In the genomic region with DNA sequence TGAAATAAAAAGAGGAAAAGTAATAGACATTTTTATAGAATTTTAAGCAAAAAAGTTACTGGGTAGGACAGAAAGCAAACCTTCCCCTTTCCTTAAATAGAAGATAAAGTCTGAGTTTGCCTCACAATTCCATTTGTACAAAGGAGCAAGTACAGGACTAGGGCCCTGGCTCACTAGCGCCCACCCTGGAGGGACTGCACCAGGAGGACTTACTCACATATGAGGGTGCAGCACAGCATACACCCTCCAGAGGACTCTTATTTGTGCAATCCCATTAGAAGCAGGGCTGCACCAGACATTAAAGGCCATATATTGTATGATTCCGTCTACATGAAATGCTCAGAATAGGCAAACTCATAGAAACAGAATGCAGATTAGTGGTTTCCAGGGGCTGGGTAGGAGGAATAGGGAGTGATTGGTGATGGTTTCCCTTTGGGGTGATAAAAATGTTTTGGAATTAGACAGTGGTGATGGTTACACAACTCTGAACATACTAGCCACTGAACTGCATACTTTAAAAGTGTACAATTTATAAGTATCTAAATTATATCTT, we compare ENCODE assay signal across 14 cellular contexts. TPM values are rescaled to one million over a fixed set of nuclear protein-coding genes. Genes with fewer than 3 reads are reported as not detected.
A peak's percentile ranks its signal among the peaks of the same experiment; 100 is the strongest.
DNase-seq lines count a peak whose midpoint lies in the region; ATAC-seq, FAIRE-seq and TF ChIP-seq lines count a peak whose summit lies in the region.
"Had no signal": no experiment of that assay in that cellular context is flagged by ENCODE, and none has a peak within 500 bp of the region (broad histone marks: within the 10 kb centered on the region; RNA-seq: fewer than 3 reads in every experiment).

No MANE protein-coding gene starts in this region.

- WGBS in GM12878 (ENCODE audit: insufficient coverage, insufficient replicate concordance, low lambda C conversion rate, missing lambda C conversion rate) = 96% methylated on average over 2 of the region's 2 CpGs
- WGBS in spleen, 5 donors = 93 to 98% (median 96%) methylated on average over 2 of the region's 2 CpGs

- peak; percentile 13 to 23 for DNase-seq in cardiac muscle cell (ENCODE audit: low read depth in 1 of 2, low spot score in 1 of 2)
- DNase-seq in Right ventricle myocardium superior = no peak
- peak; percentile 14 for DNase-seq in MG63
- no peak for DNase-seq in GM12878 (ENCODE audit: low read depth, low spot score)
- no peak for DNase-seq in retinal pigment epithelial cell (ENCODE audit: low read depth)
- DNase-seq in ureter (ENCODE audit: low spot score) = no peak
- no peak for DNase-seq in NCI-H748 treated with DMSO at 0.1 percent for 48 hours (lab: John Stamatoyannopoulos, UW)
- DNase-seq in spleen = no peak
- DNase-seq: anterior cingulate cortex; DMS153; stimulated activated CD4-positive, alpha-beta T cell treated with anti-CD3 and anti-CD28 coated beads, Interleukin-12 subunit alpha, Interleukin-12 subunit beta, amount 100 ng/mL, for 4 hours had no signal

- no peaks in the 10 kb centered on the region for H3K27me3 ChIP-seq in cardiac muscle cell
- no peaks in the 10 kb centered on the region for H3K27me3 ChIP-seq in MG63
- no peaks in the 10 kb centered on the region for H3K27me3 ChIP-seq in GM12878 (replicated peaks in 1 of 2; ENCODE audit: control insufficient read depth in 2 of 2, insufficient read depth in 2 of 2, low read length in 1 of 2)
- H3K27me3 ChIP-seq in spleen (replicated peaks in 1 of 7) = no peaks in the 10 kb centered on the region

- no peak overlapping the region for H2AFZ ChIP-seq in GM12878 (ENCODE audit: control insufficient read depth, low read depth, low read length)

- H3K9me3 ChIP-seq in cardiac muscle cell (ENCODE audit: low read depth) (no peaks in the 10 kb centered on the region), MG63 (no peaks in the 10 kb centered on the region), GM12878 (replicated peaks; ENCODE audit: control insufficient read depth, insufficient read depth, low read length) (no peaks in the 10 kb centered on the region), spleen (no peaks in the 10 kb centered on the region)

- no peak for TF ChIP-seq RAD21 in GM12878 (IDR thresholded peaks at IDR 0.05; ENCODE audit: insufficient read depth, low read depth, low read length)

- no peak overlapping the region for H3K9ac ChIP-seq in GM12878 (ENCODE audit: control insufficient read depth, insufficient read depth, low read length)

- no peak overlapping the region for H3K4me3 ChIP-seq in cardiac muscle cell
- no peak overlapping the region for H3K4me3 ChIP-seq in MG63
- no peak overlapping the region for H3K4me3 ChIP-seq in GM12878
- no peak overlapping the region for H3K4me3 ChIP-seq in retinal pigment epithelial cell (ENCODE audit: low read length)
- no peak overlapping the region for H3K4me3 ChIP-seq in spleen

- no peaks in the 10 kb centered on the region for H3K36me3 ChIP-seq in cardiac muscle cell
- H3K36me3 ChIP-seq in MG63 = peaks cover 64% of the 10 kb centered on the region
- H3K36me3 ChIP-seq in GM12878 (ENCODE audit: control insufficient read depth in 2 of 2, insufficient read depth in 2 of 2, low read length in 1 of 2) = peaks cover 0 to 10% of the 10 kb centered on the region in 2 experiments; a peak in 2 of 4 replicates
- peaks cover 0 to 68% (median 18%) of the 10 kb centered on the region in 6 donors for H3K36me3 ChIP-seq in spleen

- in situ Hi-C loops in GM12878 (cut with MboI) = no loop called here

- peaks cover 42% of the 10 kb centered on the region for H3K4me1 ChIP-seq in cardiac muscle cell (ENCODE audit: low read depth)
- peaks cover 19% of the 10 kb centered on the region for H3K4me1 ChIP-seq in GM12878 (ENCODE audit: control insufficient read depth, insufficient read depth, low read length)
- peaks cover 32 to 90% (median 76%) of the 10 kb centered on the region in 6 donors for H3K4me1 ChIP-seq in spleen

- H3K27ac ChIP-seq in cardiac muscle cell = peak overlapping the region; percentile 79
- no peak overlapping the region for H3K27ac ChIP-seq in GM12878 (ENCODE audit: control insufficient read depth, insufficient read depth)
- no peak overlapping the region for H3K27ac ChIP-seq in spleen

- RAD21 ChIA-PET in GM12878 (lab: Charles Lee; ENCODE audit: unreplicated experiment) = interaction anchor here (1.0 to 1.5 kb wide), 2 partner anchors 12 to 45 kb away, joined by 3 read pairs; no protein-coding TSS in a partner anchor

- FAIRE-seq in GM12878 (lab: Jason Lieb, UNC) = no peak
- FAIRE-seq: HTR-8/SVneo, islet of Langerhans, urothelium cell line had no signal

- no peak for TF ChIP-seq POLR2A in GM12878 (IDR thresholded peaks at IDR 0.05; ENCODE audit: low read depth, low read length)
- TF ChIP-seq POLR2A in spleen (IDR thresholded peaks at IDR 0.05) = no peak

- H3K79me2 ChIP-seq in GM12878 (ENCODE audit: control insufficient read depth, insufficient read depth, low read length) = peaks cover 45% of the 10 kb centered on the region

- CTCF ChIA-PET in GM12878 (lab: Yijun Ruan, JAX) = interaction anchor here (1.2 to 2.0 kb wide), 4 partner anchors 10 to 79 kb away, joined by 3 to 9 read pairs (median 5); a partner anchor contains a TSS

- POLR2A ChIA-PET in GM12878 (lab: Charles Lee) = interaction anchor here (1.3 kb wide), 2 partner anchors 10 to 52 kb away, joined by 3 to 7 read pairs; no protein-coding TSS in a partner anchor

- SMC1A ChIA-PET in GM12878 (lab: Charles Lee; ENCODE audit: uncharacterized antibody, unreplicated experiment) = interaction anchor here (0.6 to 1.6 kb wide), 3 partner anchors 9 to 46 kb away, joined by 3 to 4 read pairs (median 3); no protein-coding TSS in a partner anchor

- intact Hi-C loops in Right ventricle myocardium superior (cut with DNase I) = no loop called here
- intact Hi-C loops in GM12878 (cut with micrococcal nuclease; ENCODE audit: unreplicated experiment) = loop anchor here (10.0 kb wide), 1 partner anchor 223 kb away; no protein-coding TSS in a partner anchor
- intact Hi-C loops in spleen (cut with DNase I; ENCODE audit: low total_unique reads) = loop anchor here (10.0 kb wide), 1 partner anchor 63 kb away; no protein-coding TSS in a partner anchor

- ATAC-seq in Right ventricle myocardium superior (ENCODE audit: poor library complexity) = no peak
- ATAC-seq in GM12878 = peak; percentile 36

- no peaks in the 10 kb centered on the region; the same call in 1 of the 2 replicates for H4K20me1 ChIP-seq in GM12878 (ENCODE audit: control insufficient read depth, insufficient read depth)

- no TSS peak for BruUV-seq in GM12878 (replicated peaks; lab: Mats Ljungman, UMichigan)

- H3K4me2 ChIP-seq in GM12878 (ENCODE audit: control insufficient read depth, insufficient read depth) = peak overlapping the region; percentile 41; the same call in 1 of the 2 replicates

- TF ChIP-seq CTCF in cardiac muscle cell (IDR thresholded peaks at IDR 0.05; ENCODE audit: low read depth, low read length) (peak; percentile 29), GM12878 (IDR thresholded peaks at IDR 0.05 in 2 of 3, conservative IDR thresholded peaks at IDR 0.05 in 1 of 3; ENCODE audit: control insufficient read depth in 2 of 3, extremely low read depth in 1 of 3, insufficient read depth in 1 of 3, low read depth in 3 of 3, low read length in 3 of 3) (peak; percentile 38 to 53 (median 51)), retinal pigment epithelial cell (conservative IDR thresholded peaks at IDR 0.05; ENCODE audit: low read depth, low read length) (peak; percentile 58), spleen (IDR thresholded peaks at IDR 0.05 in 8 of 11, conservative IDR thresholded peaks at IDR 0.05 in 3 of 11) (no peak)

- TF ChIP-seq EP300 in GM12878 (IDR thresholded peaks at IDR 0.05; ENCODE audit: borderline replicate concordance in 1 of 2, control insufficient read depth in 1 of 2, low read depth in 2 of 2, low read length in 2 of 2) = no peak

RNA-seq across cellular contexts. Expression of a gene that starts 4.5 kb away (rescaled TPM):
- total RNA-seq in cardiac muscle cell (27.0 and 30.4 TPM in 2 replicates), Right ventricle myocardium superior (112 TPM), GM12878 (2014; rRNA removed) (54.8 and 61.3 TPM in 2 replicates), GM12878 (2014; rRNA removed; fragmentation: Illumina TruSeq; extraction: Trizol) (28.6 and 30.5 TPM in 2 replicates), GM12878 (2021) (56.2 and 61.2 TPM in 2 replicates), ureter (110 TPM), spleen (10 to 100 TPM; 56.1 to 84.8 (median 66.1) TPM)
- polyA plus RNA-seq in cardiac muscle cell (138 TPM in 2 replicates), GM12878 (2011; rRNA removed) (104 and 131 TPM in 2 replicates), GM12878 (2014; fragmentation: Illumina TruSeq; extraction: Trizol) (46.9 and 50.1 TPM in 2 replicates), GM12878 (2014; fragmentation: Nextera tagmentation; extraction: Ambion mirVana) (100 to 1,000 TPM; 196 to 211 TPM), GM12878 (2014; rRNA removed) (95.3 and 96.8 TPM in 2 replicates), GM12878 (2016; fragmentation: Nextera tagmentation; extraction: Ambion mirVana) (100 to 1,000 TPM; 188 to 204 TPM), spleen (10 to 100 TPM; 25.3 to 39.2 (median 34.2) TPM)
- 18.5 and 25.3 TPM in 2 replicates for total RNA-seq in MG63 (2014; rRNA removed; shearing (Covaris generic); ENCODE audit: low replicate concordance)
- total RNA-seq in GM12878 (2013; cell fraction: nucleolus; rRNA removed) = 20.2 and 25.9 TPM in 2 replicates
- 14.3 TPM for polyA plus RNA-seq in GM12878 (2011; ENCODE audit: low read depth)
- polyA plus RNA-seq in GM12878 (2011; cell fraction: cytosol; rRNA removed) = 79.5 and 146 TPM in 2 replicates
- 55.7 and 70.0 TPM in 2 replicates for polyA plus RNA-seq in GM12878 (2011; cell fraction: nucleus; rRNA removed)
- polyA plus RNA-seq in GM12878 (2012) = 39.0 and 40.3 TPM in 2 replicates
- polyA minus RNA-seq in GM12878 (2011; rRNA and poly(A)+ RNA removed) = 114 and 115 TPM in 2 replicates
- polyA minus RNA-seq in GM12878 (2011; cell fraction: cytosol; rRNA and poly(A)+ RNA removed) = 38.6 and 40.8 TPM in 2 replicates
- polyA minus RNA-seq in GM12878 (2011; cell fraction: nucleus; rRNA and poly(A)+ RNA removed) = 29.9 and 53.7 TPM in 2 replicates

RNA-seq across cellular contexts. Expression of a gene that starts 56.4 kb away (rescaled TPM):
- total RNA-seq in cardiac muscle cell (69.1 and 98.2 TPM in 2 replicates), Right ventricle myocardium superior (24.8 TPM), GM12878 (2014; rRNA removed) (48.6 and 61.4 TPM in 2 replicates), GM12878 (2014; rRNA removed; fragmentation: Illumina TruSeq; extraction: Trizol) (137 and 155 TPM in 2 replicates), GM12878 (2021) (43.4 TPM in 2 replicates), ureter (33.7 TPM), spleen (10 to 100 TPM; 29.9 to 70.4 (median 35.2) TPM)
- polyA plus RNA-seq in cardiac muscle cell (105 and 130 TPM in 2 replicates), GM12878 (2011; rRNA removed) (72.9 and 104 TPM in 2 replicates), GM12878 (2014; fragmentation: Illumina TruSeq; extraction: Trizol) (157 and 200 TPM in 2 replicates), GM12878 (2014; fragmentation: Nextera tagmentation; extraction: Ambion mirVana) (100 to 1,000 TPM; 301 to 379 TPM), GM12878 (2014; rRNA removed) (68.0 and 76.2 TPM in 2 replicates), GM12878 (2016; fragmentation: Nextera tagmentation; extraction: Ambion mirVana) (100 to 1,000 TPM; 203 to 215 TPM), spleen (10 to 100 TPM; 75.1 to 90.5 (median 89.6) TPM)
- 90.4 and 208 TPM in 2 replicates for total RNA-seq in MG63 (2014; rRNA removed; shearing (Covaris generic); ENCODE audit: low replicate concordance)
- 33.3 and 45.4 TPM in 2 replicates for total RNA-seq in GM12878 (2013; cell fraction: nucleolus; rRNA removed)
- 27.5 TPM for polyA plus RNA-seq in GM12878 (2011; ENCODE audit: low read depth)
- polyA plus RNA-seq in GM12878 (2011; cell fraction: cytosol; rRNA removed) = 16.4 and 19.4 TPM in 2 replicates
- polyA plus RNA-seq in GM12878 (2011; cell fraction: nucleus; rRNA removed) = 22.6 and 29.7 TPM in 2 replicates
- polyA plus RNA-seq in GM12878 (2012) = 50.7 and 87.7 TPM in 2 replicates
- 6.5 and 13.8 TPM in 2 replicates for polyA minus RNA-seq in GM12878 (2011; rRNA and poly(A)+ RNA removed)
- polyA minus RNA-seq in GM12878 (2011; cell fraction: cytosol; rRNA and poly(A)+ RNA removed) = 4.0 and 12.9 TPM in 2 replicates
- polyA minus RNA-seq in GM12878 (2011; cell fraction: nucleus; rRNA and poly(A)+ RNA removed) = 6.9 and 14.8 TPM in 2 replicates

RNA-seq across cellular contexts. Expression of a gene that starts 59.1 kb away (rescaled TPM):
- total RNA-seq in cardiac muscle cell = 20.7 and 23.9 TPM in 2 replicates
- 17.6 and 19.9 TPM in 2 replicates for polyA plus RNA-seq in cardiac muscle cell
- total RNA-seq in Right ventricle myocardium superior = 19.2 TPM
- total RNA-seq in MG63 (2014; rRNA removed; shearing (Covaris generic); ENCODE audit: low replicate concordance) = 12.6 and 34.4 TPM in 2 replicates
- total RNA-seq in GM12878 (2013; cell fraction: nucleolus; rRNA removed) = 124 and 133 TPM in 2 replicates
- 49.6 and 51.7 TPM in 2 replicates for total RNA-seq in GM12878 (2014; rRNA removed)
- total RNA-seq in GM12878 (2014; rRNA removed; fragmentation: Illumina TruSeq; extraction: Trizol) = 59.3 and 61.8 TPM in 2 replicates
- total RNA-seq in GM12878 (2021) = 81.6 and 82.2 TPM in 2 replicates
- polyA plus RNA-seq in GM12878 (2011; ENCODE audit: low read depth) = 21.7 TPM
- 34.7 and 51.7 TPM in 2 replicates for polyA plus RNA-seq in GM12878 (2011; rRNA removed)
- 20.5 and 25.7 TPM in 2 replicates for polyA plus RNA-seq in GM12878 (2011; cell fraction: cytosol; rRNA removed)
- polyA plus RNA-seq in GM12878 (2011; cell fraction: nucleus; rRNA removed) = 16.9 and 19.4 TPM in 2 replicates
- polyA plus RNA-seq in GM12878 (2012) = 25.6 and 28.8 TPM in 2 replicates
- polyA plus RNA-seq in GM12878 (2014; fragmentation: Illumina TruSeq; extraction: Trizol) = 43.8 and 54.2 TPM in 2 replicates
- polyA plus RNA-seq in GM12878 (2014; fragmentation: Nextera tagmentation; extraction: Ambion mirVana) = 10 to 100 TPM; 23.4 to 25.3 TPM
- 30.6 and 34.6 TPM in 2 replicates for polyA plus RNA-seq in GM12878 (2014; rRNA removed)
- polyA plus RNA-seq in GM12878 (2016; fragmentation: Nextera tagmentation; extraction: Ambion mirVana) = 10 to 100 TPM; 51.0 to 55.1 TPM
- polyA minus RNA-seq in GM12878 (2011; rRNA and poly(A)+ RNA removed) = 57.8 and 67.6 TPM in 2 replicates
- polyA minus RNA-seq in GM12878 (2011; cell fraction: cytosol; rRNA and poly(A)+ RNA removed) = 18.4 and 18.5 TPM in 2 replicates
- 50.8 and 62.6 TPM in 2 replicates for polyA minus RNA-seq in GM12878 (2011; cell fraction: nucleus; rRNA and poly(A)+ RNA removed)
- 42.2 TPM for total RNA-seq in ureter
- total RNA-seq in spleen = 100 to 1,000 TPM in 2 of 7 donors, 10 to 100 TPM in 5; 76.6 to 110 (median 80.8) TPM
- polyA plus RNA-seq in spleen = 10 to 100 TPM; 17.5 to 19.8 (median 18.0) TPM

Comparison
In these comparisons a context has a peak if more than half of its experiments do, and no peak if none do; other contexts are left out.
1. DNase-seq: peak in cardiac muscle cell (2 of 2) and MG63 (single experiment); none in Right ventricle myocardium superior (single experiment), GM12878 (single experiment), retinal pigment epithelial cell (single experiment), ureter (single experiment), NCI-H748 treated with DMSO at 0.1 percent for 48 hours (single experiment) and spleen (single experiment).
2. CTCF ChIP-seq: peak in cardiac muscle cell (single experiment), GM12878 (3 of 3) and retinal pigment epithelial cell (single experiment); none in spleen (0 of 11).